Comparison of ENCODE assay signal across 8 cellular contexts in genomic region chr7:74452748-74453320, GRCh38. TPM values are rescaled to one million over a fixed set of nuclear protein-coding genes. Genes with fewer than 3 reads are reported as not detected.
DNase-seq lines count a peak whose midpoint lies in the region; ATAC-seq and TF ChIP-seq lines count a peak whose summit lies in the region.

No MANE protein-coding gene starts in this region.

- intact Hi-C loops in Right ventricle myocardium inferior (cut with DNase I): loop anchor here (5.0 kb wide), 2 partner anchors 49 to 204 kb away; partner anchors contain the start of gene GTF2I
- intact Hi-C loops in cardiac septum (cut with DNase I): no loop called here

- H3K4me3 Mint-ChIP-seq in progenitor cell of endocrine pancreas (ENCODE audit: low read depth): peak overlapping the region; percentile 67

- DNase-seq in Right ventricle myocardium inferior (ENCODE audit: missing footprints): no peak
- no peak for DNase-seq in cardiac septum (ENCODE audit: low spot score)
- DNase-seq in activated CD8-positive, alpha-beta memory T cell treated with anti-CD3 and anti-CD28 coated beads, Interleukin-2, amount 50 U/mL, for 4 hours: peak; percentile 23
- DNase-seq in fibroblast of the aortic adventitia (ENCODE audit: low read depth): peak; percentile 34
- no peak for DNase-seq in progenitor cell of endocrine pancreas (ENCODE audit: low spot score, unreplicated experiment)
- DNase-seq in mesenteric fat pad (ENCODE audit: low spot score): no peak
- DNase-seq in NCI-H1436 treated with DMSO at 0.1 percent for 48 hours (lab: John Stamatoyannopoulos, UW): no peak

- H3K9me3 Mint-ChIP-seq in progenitor cell of endocrine pancreas (ENCODE audit: low read depth): no peaks in the 10 kb centered on the region

- peaks cover 1% of the 10 kb centered on the region for H3K36me3 Mint-ChIP-seq in progenitor cell of endocrine pancreas (ENCODE audit: insufficient read depth)

- TF ChIP-seq CTCF in fibroblast of the aortic adventitia (IDR thresholded peaks at IDR 0.05; ENCODE audit: insufficient read depth, low read length) (no peak), progenitor cell of endocrine pancreas (IDR thresholded peaks at IDR 0.05; ENCODE audit: unreplicated experiment) (no peak)

- ATAC-seq in Right ventricle myocardium inferior: peak; percentile 17
- ATAC-seq in GM21529 (IDR thresholded peaks at IDR 0.05; ENCODE audit: unreplicated experiment): no peak

- H3K27ac Mint-ChIP-seq in progenitor cell of endocrine pancreas: peak overlapping the region; percentile 80

- H3K4me3 ChIP-seq in fibroblast of the aortic adventitia (ENCODE audit: low read depth, low read length): peak overlapping the region; percentile 69

- peaks cover 5% of the 10 kb centered on the region for H3K27me3 Mint-ChIP-seq in progenitor cell of endocrine pancreas

- H3K4me1 Mint-ChIP-seq in progenitor cell of endocrine pancreas (ENCODE audit: low read depth): peaks cover 10% of the 10 kb centered on the region

RNA-seq across cellular contexts. Expression of gene GTF2IRD1, which starts 0.9 kb away (rescaled TPM):
- total RNA-seq in Right ventricle myocardium inferior: 19.1 TPM
- total RNA-seq in cardiac septum: 13.2 TPM
- total RNA-seq in fibroblast of the aortic adventitia (ENCODE audit: low replicate concordance): 5.9 and 6.4 TPM in 2 replicates
- 52.6 and 60.7 TPM in 2 replicates for total RNA-seq in progenitor cell of endocrine pancreas
- 17.3 TPM for total RNA-seq in mesenteric fat pad

Comparison
In these comparisons a context has a peak if more than half of its experiments do, and no peak if none do; other contexts are left out.
1. DNase-seq: peak in activated CD8-positive, alpha-beta memory T cell treated with anti-CD3 and anti-CD28 coated beads, Interleukin-2, amount 50 U/mL, for 4 hours (single experiment) and fibroblast of the aortic adventitia (single experiment); none in Right ventricle myocardium inferior (single experiment), cardiac septum (single experiment), progenitor cell of endocrine pancreas (single experiment), mesenteric fat pad (single experiment) and NCI-H1436 treated with DMSO at 0.1 percent for 48 hours (single experiment).